Comparison of ENCODE assay signal across 11 cellular contexts in genomic region chr11:116990061-116990473, GRCh38.
A peak's percentile ranks its signal among the peaks of the same experiment; 100 is the strongest.
DNase-seq lines count a peak whose midpoint lies in the region; ATAC-seq and TF ChIP-seq lines count a peak whose summit lies in the region.
"Had no signal": no experiment of that assay in that cellular context is flagged by ENCODE, and none has a peak within 500 bp of the region (broad histone marks: within the 10 kb centered on the region; RNA-seq: fewer than 3 reads in every experiment).

No MANE protein-coding gene starts in this region.

- CTCF ChIA-PET in PC-3 (lab: Charles Lee) = no interaction called here

- no peak overlapping the region for H3K9ac ChIP-seq in PC-3 (ENCODE audit: low read length)

- ATAC-seq in PC-3 = no peak

- no peaks in the 10 kb centered on the region for H3K36me3 ChIP-seq in PC-3 (ENCODE audit: low read depth, low read length)

- H3K4me2 ChIP-seq in PC-3 (ENCODE audit: low read length) = no peak overlapping the region

- POLR2A ChIA-PET in PC-3 (lab: Charles Lee; ENCODE audit: unreplicated experiment) = no interaction called here

- H2AFZ ChIP-seq in PC-3 (ENCODE audit: low read length) = no peak overlapping the region

- H3K27ac Mint-ChIP-seq in neural crest cell (ENCODE audit: unreplicated experiment) = peak overlapping the region; percentile 64

- H4K20me1 ChIP-seq in PC-3 (ENCODE audit: low read length) = peaks cover 7% of the 10 kb centered on the region; the same call in 1 of the 2 replicates

- no TSS peak for BruUV-seq in PC-3 (replicated peaks; lab: Mats Ljungman, UMichigan)

- no peaks in the 10 kb centered on the region for H3K36me3 Mint-ChIP-seq in neural crest cell (ENCODE audit: low read depth)

- no peaks in the 10 kb centered on the region for H3K9me3 Mint-ChIP-seq in neural crest cell
- H3K9me3 Mint-ChIP-seq: T-helper 1 cell treated with Interleukin-12 subunit alpha and Interleukin-12 subunit beta and Interleukin-4 antibody, amounts not matched to agents 30 μg/mL and 1 μg/mL, for 36 hours had no signal

- no peaks in the 10 kb centered on the region for H3K9me3 ChIP-seq in PC-3 (ENCODE audit: low read length)
- H3K9me3 ChIP-seq: testis had no signal

- peaks cover 17% of the 10 kb centered on the region for H3F3A ChIP-seq in PC-3 (ENCODE audit: low read length, unreplicated experiment)

- H3K4me3 Mint-ChIP-seq in neural crest cell = peak overlapping the region; percentile 13
- H3K4me3 Mint-ChIP-seq: T-helper 1 cell treated with Interleukin-12 subunit alpha and Interleukin-12 subunit beta and Interleukin-4 antibody, amounts not matched to agents 30 μg/mL and 1 μg/mL, for 36 hours had no signal

- DNase-seq in AG10803 (ENCODE audit: low read depth) = peak; percentile 87
- DNase-seq in PC-3 = peak; percentile 64
- DNase-seq in epithelial cell of proximal tubule (ENCODE audit: low read depth) = peak; percentile 45
- no peak for DNase-seq in neural crest cell (ENCODE audit: low read depth, low spot score)
- no peak for DNase-seq in NCI-H2171 (lab: John Stamatoyannopoulos, UW)
- no peak for DNase-seq in NCI-H2029 treated with DMSO at 0.1 percent for 48 hours (lab: John Stamatoyannopoulos, UW)
- no peak for DNase-seq in SW480 (ENCODE audit: low spot score)
- no peak for DNase-seq in NCI-H82 (lab: John Stamatoyannopoulos, UW)
- DNase-seq: aorta, testis had no signal

- no peak overlapping the region for H3K4me3 ChIP-seq in AG10803 (ENCODE audit: low read length)
- no peak overlapping the region for H3K4me3 ChIP-seq in PC-3 (ENCODE audit: low read length)
- H3K4me3 ChIP-seq in epithelial cell of proximal tubule (ENCODE audit: low read depth, low read length) = no peak overlapping the region
- H3K4me3 ChIP-seq: testis had no signal

- H3K27me3 Mint-ChIP-seq in neural crest cell (ENCODE audit: low read depth) = peaks cover 4% of the 10 kb centered on the region

- H3K79me2 ChIP-seq in PC-3 (ENCODE audit: low read length) = peaks cover 60% of the 10 kb centered on the region

- peaks cover 37% of the 10 kb centered on the region for H3K4me1 ChIP-seq in PC-3 (ENCODE audit: insufficient read depth, low read length)

- no peaks in the 10 kb centered on the region for H3K27me3 ChIP-seq in PC-3 (ENCODE audit: low read length)
- H3K27me3 ChIP-seq: testis had no signal

- peaks cover 63% of the 10 kb centered on the region for H3K4me1 Mint-ChIP-seq in neural crest cell

- TF ChIP-seq CTCF in AG10803 (conservative IDR thresholded peaks at IDR 0.05; ENCODE audit: low read length) (no peak), PC-3 (conservative IDR thresholded peaks at IDR 0.05; ENCODE audit: low read depth, low read length) (no peak), epithelial cell of proximal tubule (conservative IDR thresholded peaks at IDR 0.05; ENCODE audit: low read depth, low read length) (no peak), neural crest cell (conservative IDR thresholded peaks at IDR 0.05) (no peak)

- no peaks in the 10 kb centered on the region for H3K9me2 ChIP-seq in PC-3 (replicated peaks; ENCODE audit: low read length)

- intact Hi-C loops in PC-3 (cut with micrococcal nuclease) = no loop called here

- H3K27ac ChIP-seq in PC-3 (ENCODE audit: low read length) = no peak overlapping the region
- H3K27ac ChIP-seq: testis had no signal

Comparison
In these comparisons a context has a peak if more than half of its experiments do, and no peak if none do; other contexts are left out.
1. DNase-seq: peak in AG10803 (single experiment), PC-3 (single experiment) and epithelial cell of proximal tubule (single experiment); none in neural crest cell (single experiment), NCI-H2171 (single experiment), NCI-H2029 treated with DMSO at 0.1 percent for 48 hours (single experiment), SW480 (single experiment) and NCI-H82 (single experiment).